Comparison of ENCODE assay signal across 25 cellular contexts in genomic region chr5:167152561-167152960, GRCh38.
"Had no signal": no experiment of that assay in that cellular context is flagged by ENCODE, and none has a peak within 500 bp of the region (broad histone marks: within the 10 kb centered on the region; RNA-seq: fewer than 3 reads in every experiment).

No MANE protein-coding gene starts in this region.

- H3K79me2 ChIP-seq: hepatocyte had no signal

- H3K27me3 ChIP-seq: ascending aorta, gastroesophageal sphincter, heart right ventricle, hepatocyte had no signal

- ATAC-seq: activated naive CD4-positive, alpha-beta T cell treated with anti-CD3 and anti-CD28 coated beads, Interleukin-2, amount 50 U/mL, for 72 hours; activated T-cell treated with anti-CD3 and anti-CD28 coated beads, Interleukin-2, amount 50 U/mL, for 72 hours; esophagus mucosa; gastroesophageal sphincter; heart right ventricle; WTC11 had no signal

- H3K4me3 ChIP-seq: ascending aorta, gastroesophageal sphincter, heart right ventricle, hepatocyte had no signal

- H3K4me1 ChIP-seq: ascending aorta, gastroesophageal sphincter had no signal

- H3K27ac ChIP-seq: ascending aorta, gastroesophageal sphincter, heart right ventricle, hepatocyte, VCaP had no signal

- H3K4me2 ChIP-seq: hepatocyte had no signal

- H3K36me3 ChIP-seq: ascending aorta, gastroesophageal sphincter, heart right ventricle had no signal

- H3K9me3 ChIP-seq: ascending aorta, gastroesophageal sphincter, heart right ventricle had no signal

- DNase-seq: activated CD4-positive, alpha-beta memory T cell treated with anti-CD3 and anti-CD28 coated beads, Interleukin-2, amount 10 ng/mL, durations not matched to agents 7 days and 5 days; activated CD4-positive, alpha-beta T cell treated with anti-CD3 and anti-CD28 coated beads for 1 hour; activated CD4-positive, alpha-beta T cell treated with anti-CD3 and anti-CD28 coated beads for 4 hours; activated CD4-positive, alpha-beta T cell treated with anti-CD3 and anti-CD28 coated beads, Interleukin-2, amount 10 ng/mL, durations not matched to agents 7 days and 5 days; activated CD4-positive, alpha-beta T cell treated with anti-CD3 and anti-CD28 coated beads, Interleukin-2, amount 50 U/mL, for 4 hours; activated CD8-positive, alpha-beta memory T cell treated with anti-CD3 and anti-CD28 coated beads, Interleukin-2, amount 50 U/mL, for 48 hours; activated gamma-delta T cell; activated naive CD4-positive, alpha-beta T cell; activated naive CD4-positive, alpha-beta T cell treated with anti-CD3 and anti-CD28 coated beads, Interleukin-2, amount 10 ng/mL, durations not matched to agents 7 days and 5 days; activated naive CD8-positive, alpha-beta T cell treated with anti-CD3 and anti-CD28 coated beads, Interleukin-2, amount 10 ng/mL, durations not matched to agents 7 days and 5 days; activated T-cell treated with anti-CD3 and anti-CD28 coated beads for 4 hours; activated T-cell treated with anti-CD3 and anti-CD28 coated beads, Interleukin-2, amount 50 U/mL, for 24 hours; activated T-cell treated with anti-CD3 and anti-CD28 coated beads, Interleukin-2, amount 50 U/mL, for 72 hours; caudate nucleus; effector CD8-positive, alpha-beta T cell; foreskin melanocyte; heart right ventricle; T-helper 2 cell had no signal

- H2AFZ ChIP-seq: hepatocyte had no signal
